Comparison of ENCODE assay signal across 9 cellular contexts in the genomic region with DNA sequence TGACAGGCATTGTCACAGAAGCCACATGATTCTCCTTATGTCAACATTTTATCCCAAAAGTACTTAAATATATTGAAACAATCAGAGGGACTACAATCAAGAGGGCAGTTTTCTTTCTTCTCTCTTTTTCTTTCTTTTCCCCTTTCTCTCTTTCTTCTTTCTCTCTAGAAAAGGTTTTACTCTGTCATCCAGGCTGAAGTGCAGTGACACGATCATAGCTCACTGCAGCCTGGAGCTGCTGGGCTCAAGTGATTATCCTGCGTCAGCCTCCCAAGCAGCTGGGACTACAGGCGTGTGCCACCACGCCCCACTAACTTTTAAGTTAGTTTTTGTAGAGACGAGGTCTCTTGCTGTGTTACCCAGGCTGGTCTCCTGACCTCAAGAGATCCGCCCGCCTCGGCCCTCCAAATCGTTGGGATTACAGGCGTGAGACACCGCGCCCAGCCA. TPM values are rescaled to one million over a fixed set of nuclear protein-coding genes. Genes with fewer than 3 reads are reported as not detected.
A peak's percentile ranks its signal among the peaks of the same experiment; 100 is the strongest.
DNase-seq lines count a peak whose midpoint lies in the region; ATAC-seq and TF ChIP-seq lines count a peak whose summit lies in the region.
"Had no signal": no experiment of that assay in that cellular context is flagged by ENCODE, and none has a peak within 500 bp of the region (broad histone marks: within the 10 kb centered on the region; RNA-seq: fewer than 3 reads in every experiment).

No MANE protein-coding gene starts in this region.

- peaks cover 2% of the 10 kb centered on the region for H3K36me3 Mint-ChIP-seq in T-helper 17 cell (ENCODE audit: low read depth)

- H3K9me2 ChIP-seq in GM23248 (ENCODE audit: insufficient read depth): no peaks in the 10 kb centered on the region

- WGBS in GM23248 (ENCODE audit: low coverage in 1 of 2, low lambda C conversion rate in 2 of 2, missing lambda C conversion rate in 2 of 2), 2 experiments: 80 to 81% methylated on average over 12 of the region's 12 CpGs
- WGBS in gastroesophageal sphincter (ENCODE audit: low coverage in 1 of 2), 2 donors: 86 to 93% methylated on average over 3 to 11 of the region's 12 CpGs

- TF ChIP-seq EP300 in gastroesophageal sphincter (IDR thresholded peaks at IDR 0.05): no peak

- H3K36me3 ChIP-seq in GM23248 (ENCODE audit: low read depth): no peaks in the 10 kb centered on the region
- no peaks in the 10 kb centered on the region for H3K36me3 ChIP-seq in gastroesophageal sphincter

- H3K9me3 ChIP-seq in GM23248 (ENCODE audit: low read depth) (no peaks in the 10 kb centered on the region), T-helper 17 cell (ENCODE audit: control insufficient read depth, low read length, poor library complexity, severe bottlenecking) (no peaks in the 10 kb centered on the region), gastroesophageal sphincter (no peaks in the 10 kb centered on the region)

- peaks cover 28% of the 10 kb centered on the region; the same call in 1 of the 2 replicates for H3F3A ChIP-seq in GM23248 (ENCODE audit: insufficient read depth)

- peak overlapping the region; percentile 93 for H2AFZ ChIP-seq in GM23248

- peak overlapping the region; percentile 75 for H3K27ac Mint-ChIP-seq in T-helper 17 cell

- TF ChIP-seq CTCF in gastroesophageal sphincter (IDR thresholded peaks at IDR 0.05) (no peak), retinal pigment epithelial cell (conservative IDR thresholded peaks at IDR 0.05; ENCODE audit: low read depth, low read length) (no peak)

- in situ Hi-C loops in GM23248 (cut with MboI): no loop called here
- in situ Hi-C loops in G401 (cut with HindIII; ENCODE audit: low sequenced_read_pairs): no loop called here

- peaks cover 29% of the 10 kb centered on the region for H3K4me1 ChIP-seq in GM23248 (ENCODE audit: insufficient read depth)
- H3K4me1 ChIP-seq in gastroesophageal sphincter: peaks cover 0 to 50% (median 3%) of the 10 kb centered on the region in 3 donors

- H4K20me1 ChIP-seq in GM23248 (ENCODE audit: insufficient read depth): no peaks in the 10 kb centered on the region

- H3K4me2 ChIP-seq in GM23248 (ENCODE audit: unreplicated experiment): peak overlapping the region; percentile 83

- peaks cover 36% of the 10 kb centered on the region for H3K79me2 ChIP-seq in GM23248 (ENCODE audit: insufficient read depth)

- H3K27ac ChIP-seq in GM23248 (peak overlapping the region; percentile 77), gastroesophageal sphincter (peak overlapping the region; percentile 92 to 95 (median 94))
- H3K27ac ChIP-seq: foreskin keratinocyte had no signal

- DNase-seq in GM23248 (no peak), T-helper 17 cell (no peak), retinal pigment epithelial cell (ENCODE audit: low read depth) (no peak), NCI-H69 (lab: John Stamatoyannopoulos, UW) (no peak), G401 (ENCODE audit: low spot score) (no peak), GM19238 (ENCODE audit: insufficient read length, low spot score) (no peak)
- no peak for DNase-seq in stimulated activated CD4-positive, alpha-beta T cell treated with anti-CD3 and anti-CD28 coated beads, Interleukin-12 subunit alpha, Interleukin-12 subunit beta, amount 100 ng/mL, for 4 hours

- no peak for TF ChIP-seq POLR2A in gastroesophageal sphincter (IDR thresholded peaks at IDR 0.05)

- H3K4me1 Mint-ChIP-seq in T-helper 17 cell: peaks cover 19% of the 10 kb centered on the region

- H3K27me3 ChIP-seq in GM23248 (replicated peaks; ENCODE audit: insufficient read depth) (no peaks in the 10 kb centered on the region), gastroesophageal sphincter (no peaks in the 10 kb centered on the region)
- H3K27me3 ChIP-seq: foreskin keratinocyte had no signal

- H3K27me3 Mint-ChIP-seq in T-helper 17 cell: peaks cover 14% of the 10 kb centered on the region

- H3K4me3 ChIP-seq in GM23248 (peak overlapping the region; percentile 85), gastroesophageal sphincter (peak overlapping the region; percentile 93 to 98), retinal pigment epithelial cell (ENCODE audit: low read length) (peak overlapping the region; percentile 87)

- peak overlapping the region; percentile 95 for H3K4me3 Mint-ChIP-seq in T-helper 17 cell

- H3K9ac ChIP-seq in GM23248: peak overlapping the region; percentile 90

- ATAC-seq in T-helper 17 cell (no peak), gastroesophageal sphincter (no peak)

RNA-seq across cellular contexts. Expression of gene PRKD3, which starts 1.0 kb away (rescaled TPM):
- 52.9 and 74.0 TPM in 2 replicates for total RNA-seq in GM23248 (2014; rRNA removed; shearing (Covaris generic))
- polyA plus RNA-seq in GM23248 (2016; fragmentation: Nextera tagmentation; extraction: Ambion mirVana): 16.7 and 19.7 TPM in 2 replicates
- total RNA-seq in T-helper 17 cell (10 to 100 TPM; 25.4 to 27.0 TPM), gastroesophageal sphincter (10 to 100 TPM; 29.3 to 40.3 (median 38.3) TPM)
- 4.1 and 6.7 TPM in 2 replicates for total RNA-seq in G401 (2014; rRNA removed; shearing (Covaris generic))

RNA-seq across cellular contexts. Expression of gene QPCT, which starts 18.8 kb away (rescaled TPM):
- total RNA-seq in GM23248 (2014; rRNA removed; shearing (Covaris generic)): 37.4 and 37.5 TPM in 2 replicates
- 48.5 and 51.4 TPM in 2 replicates for polyA plus RNA-seq in GM23248 (2016; fragmentation: Nextera tagmentation; extraction: Ambion mirVana)
- total RNA-seq in T-helper 17 cell (1 to 10 TPM in 1 of 2 donors, under 1 TPM in 1; 0.78 to 1.0 TPM), gastroesophageal sphincter (1 to 10 TPM; 1.5 to 5.2 (median 2.6) TPM)
- not detected in 2 replicates for total RNA-seq in G401 (2014; rRNA removed; shearing (Covaris generic))
